Comparison of ENCODE assay signal across 8 cellular contexts in genomic region chr12:48980389-48980952, GRCh38. TPM values are rescaled to one million over a fixed set of nuclear protein-coding genes. Genes with fewer than 3 reads are reported as not detected.
DNase-seq lines count a peak whose midpoint lies in the region; ATAC-seq and TF ChIP-seq lines count a peak whose summit lies in the region.

No MANE protein-coding gene starts in this region.

- CTCF ChIA-PET in A673 (lab: Charles Lee), result interaction anchor here (1.0 to 1.8 kb wide), 3 partner anchors 8 to 127 kb away, joined by 3 to 8 read pairs (median 4); no protein-coding TSS in a partner anchor
- CTCF ChIA-PET in activated naive CD4-positive, alpha-beta T cell treated with anti-CD3 and anti-CD28 coated beads for 36 hours (lab: Charles Lee), result interaction anchor here (1.0 to 13.9 kb wide), 10 partner anchors 8 to 128 kb away, joined by 3 to 223 read pairs (median 12); partner anchors contain the start of genes ARF3, DDN, DDX23 and FKBP11

- H3K9ac ChIP-seq in HUES48 (ENCODE audit: low read depth, low read length) (no peak overlapping the region), liver (ENCODE audit: low read depth in 1 of 2, low read length in 2 of 2) (no peak overlapping the region)

- TF ChIP-seq RAD21 in liver (IDR thresholded peaks at IDR 0.05), result no peak

- H3K4me3 ChIP-seq in A673 (ENCODE audit: low read depth, low read length, poor library complexity, severe bottlenecking), result peak overlapping the region; percentile 32
- peak overlapping the region; percentile 59 for H3K4me3 ChIP-seq in HUES48 (ENCODE audit: low read depth, low read length)
- peak overlapping the region in 2 of 3 donors; percentile 7 to 38 for H3K4me3 ChIP-seq in liver (ENCODE audit: low read depth in 1 of 3, low read length in 3 of 3)

- ATAC-seq in HG02588 (IDR thresholded peaks at IDR 0.05; ENCODE audit: unreplicated experiment) (no peak), GM21529 (IDR thresholded peaks at IDR 0.05; ENCODE audit: unreplicated experiment) (no peak)

- H3K27me3 ChIP-seq in A673 (replicated peaks; ENCODE audit: insufficient read depth, low read depth, low read length, poor library complexity) (peaks cover 78% of the 10 kb centered on the region), HUES48 (ENCODE audit: control insufficient read depth, insufficient read depth, low read length) (peaks cover 99% of the 10 kb centered on the region), liver (ENCODE audit: control insufficient read depth in 4 of 4, insufficient read depth in 4 of 4, low read length in 3 of 4) (peaks cover 6 to 17% (median 13%) of the 10 kb centered on the region in 4 donors)

- H3K27ac ChIP-seq in A673 (ENCODE audit: low read depth, low read length, poor library complexity, severe bottlenecking) (no peak overlapping the region), HUES48 (ENCODE audit: low read depth, low read length) (no peak overlapping the region), liver (ENCODE audit: low read depth in 1 of 2, low read length in 2 of 2) (no peak overlapping the region)

- POLR2A ChIA-PET in A673 (lab: Charles Lee; ENCODE audit: low non-redundant PET), result no interaction called here

- H3K36me3 ChIP-seq in A673 (ENCODE audit: insufficient read depth, low read length, poor library complexity, severe bottlenecking) (no peaks in the 10 kb centered on the region), HUES48 (ENCODE audit: control insufficient read depth, insufficient read depth, low read length) (no peaks in the 10 kb centered on the region), liver (ENCODE audit: control insufficient read depth in 4 of 4, insufficient read depth in 3 of 4, low read depth in 1 of 4, low read length in 3 of 4) (no peaks in the 10 kb centered on the region)

- intact Hi-C loops in A673 (cut with micrococcal nuclease; ENCODE audit: unreplicated experiment), result no loop called here
- intact Hi-C loops in activated naive CD4-positive, alpha-beta T cell treated with anti-CD3 and anti-CD28 coated beads for 36 hours (cut with micrococcal nuclease), result loop anchor here (1.0 kb wide), 1 partner anchor 15 kb away; no protein-coding TSS in a partner anchor

- no peaks in the 10 kb centered on the region for H3K36me3 Mint-ChIP-seq in activated naive CD4-positive, alpha-beta T cell treated with anti-CD3 and anti-CD28 coated beads for 36 hours (ENCODE audit: low read depth)
- no peaks in the 10 kb centered on the region for H3K36me3 Mint-ChIP-seq in type B pancreatic cell

- peak overlapping the region; percentile 62 for H3K4me3 Mint-ChIP-seq in activated naive CD4-positive, alpha-beta T cell treated with anti-CD3 and anti-CD28 coated beads for 36 hours
- peak overlapping the region; percentile 78 for H3K4me3 Mint-ChIP-seq in type B pancreatic cell

- no peak overlapping the region for H3K27ac Mint-ChIP-seq in activated naive CD4-positive, alpha-beta T cell treated with anti-CD3 and anti-CD28 coated beads for 36 hours
- H3K27ac Mint-ChIP-seq in type B pancreatic cell, result peak overlapping the region; percentile 66

- DNase-seq in A673 (ENCODE audit: low spot score) (no peak), type B pancreatic cell (ENCODE audit: extremely low spot score, unreplicated experiment) (no peak), T1000 (lab: John Stamatoyannopoulos, UW) (no peak)
- DNase-seq in activated naive CD4-positive, alpha-beta T cell treated with anti-CD3 and anti-CD28 coated beads for 36 hours, result peak; percentile 58

- H3K9me3 Mint-ChIP-seq in activated naive CD4-positive, alpha-beta T cell treated with anti-CD3 and anti-CD28 coated beads for 36 hours, result no peaks in the 10 kb centered on the region
- H3K9me3 Mint-ChIP-seq in type B pancreatic cell, result no peaks in the 10 kb centered on the region

- H3K9me3 ChIP-seq in A673 (ENCODE audit: low read depth, low read length, poor library complexity, severe bottlenecking) (no peaks in the 10 kb centered on the region), HUES48 (ENCODE audit: control insufficient read depth, insufficient read depth, low read length) (no peaks in the 10 kb centered on the region), liver (ENCODE audit: control insufficient read depth in 4 of 4, low read length in 3 of 4) (no peaks in the 10 kb centered on the region)

- H3K4me1 ChIP-seq in A673 (ENCODE audit: insufficient read depth, low read length, poor library complexity, severe bottlenecking) (peaks cover 35% of the 10 kb centered on the region), HUES48 (ENCODE audit: control insufficient read depth, insufficient read depth, low read length) (peaks cover 26% of the 10 kb centered on the region), liver (ENCODE audit: control insufficient read depth in 4 of 4, insufficient read depth in 4 of 4, low read length in 3 of 4) (peaks cover 27 to 34% (median 30%) of the 10 kb centered on the region in 4 donors)

- 2% methylated on average over 46 of the region's 46 CpGs for WGBS in liver

- TF ChIP-seq CTCF in A673 (conservative IDR thresholded peaks at IDR 0.05; ENCODE audit: low read depth, low read length) (no peak; the same call in 1 of the 2 replicates), liver (IDR thresholded peaks at IDR 0.05; ENCODE audit: low read depth, low read length, missing input control) (no peak), type B pancreatic cell (conservative IDR thresholded peaks at IDR 0.05) (peak; percentile 17)

- peaks cover 54% of the 10 kb centered on the region for H3K27me3 Mint-ChIP-seq in activated naive CD4-positive, alpha-beta T cell treated with anti-CD3 and anti-CD28 coated beads for 36 hours (ENCODE audit: low read depth)
- peaks cover 97% of the 10 kb centered on the region for H3K27me3 Mint-ChIP-seq in type B pancreatic cell

- H3K4me1 Mint-ChIP-seq in activated naive CD4-positive, alpha-beta T cell treated with anti-CD3 and anti-CD28 coated beads for 36 hours (ENCODE audit: low read depth), result peaks cover 42% of the 10 kb centered on the region
- peaks cover 8% of the 10 kb centered on the region for H3K4me1 Mint-ChIP-seq in type B pancreatic cell (ENCODE audit: unreplicated experiment)

- BruUV-seq in A673 (replicated peaks; lab: Mats Ljungman, UMichigan), result no TSS peak

TF ChIP-seq in liver, 16 proteins besides CTCF, POLR2A, EP300 and RAD21:
- TF ChIP-seq RXRA (IDR thresholded peaks at IDR 0.05) (no peak), HNF4G (IDR thresholded peaks at IDR 0.05) (no peak), JUND (IDR thresholded peaks at IDR 0.05) (no peak), GABPA (IDR thresholded peaks at IDR 0.05 in 1 of 2, conservative IDR thresholded peaks at IDR 0.05 in 1 of 2) (no peak), EGR1 (IDR thresholded peaks at IDR 0.05; ENCODE audit: low read depth in 2 of 2) (no peak)

RNA-seq across cellular contexts. Expression of gene WNT1, which starts 2.3 kb away (rescaled TPM):
- total RNA-seq in A673 (2021) (not detected in 2 replicates), liver (not detected), type B pancreatic cell (ENCODE audit: low replicate concordance) (28.9 TPM in 1 of 2 replicates, not detected in the other)
- not detected for total RNA-seq in activated naive CD4-positive, alpha-beta T cell treated with anti-CD3 and anti-CD28 coated beads for 36 hours
- polyA plus RNA-seq in liver, result not detected

RNA-seq across cellular contexts. Expression of gene WNT10B, which starts 8.9 kb away (rescaled TPM):
- 0.17 and 0.50 TPM in 2 replicates for total RNA-seq in A673 (2021)
- total RNA-seq in activated naive CD4-positive, alpha-beta T cell treated with anti-CD3 and anti-CD28 coated beads for 36 hours, result not detected
- under 1 TPM in 1 of 2 donors, not detected in 1; 0.08 TPM for total RNA-seq in liver
- polyA plus RNA-seq in liver, result under 1 TPM in 1 of 2 donors, not detected in 1; 0.05 TPM
- total RNA-seq in type B pancreatic cell (ENCODE audit: low replicate concordance), result 6.2 and 6.3 TPM in 2 replicates

RNA-seq across cellular contexts. Expression of gene DDN, which starts 18.7 kb away (rescaled TPM):
- total RNA-seq in A673 (2021) (2.7 and 2.9 TPM in 2 replicates), liver (under 1 TPM in 1 of 2 donors, not detected in 1; 0.09 TPM), type B pancreatic cell (ENCODE audit: low replicate concordance) (0.45 and 8.8 TPM in 2 replicates)
- total RNA-seq in activated naive CD4-positive, alpha-beta T cell treated with anti-CD3 and anti-CD28 coated beads for 36 hours, result under 1 TPM; 0.20 to 0.21 TPM
- not detected for polyA plus RNA-seq in liver

RNA-seq across cellular contexts. Expression of gene ARF3, which starts 23.2 kb away (rescaled TPM):
- total RNA-seq in A673 (2021) (183 and 196 TPM in 2 replicates), liver (10 to 100 TPM; 17.1 to 21.6 TPM), type B pancreatic cell (ENCODE audit: low replicate concordance) (161 and 168 TPM in 2 replicates)
- 10 to 100 TPM; 84.4 to 87.3 TPM for total RNA-seq in activated naive CD4-positive, alpha-beta T cell treated with anti-CD3 and anti-CD28 coated beads for 36 hours
- polyA plus RNA-seq in liver, result 10 to 100 TPM; 14.1 to 29.5 TPM

RNA-seq across cellular contexts. Expression of gene PRKAG1, which starts 38.1 kb away (rescaled TPM):
- 50.7 and 59.6 TPM in 2 replicates for total RNA-seq in A673 (2021)
- total RNA-seq in activated naive CD4-positive, alpha-beta T cell treated with anti-CD3 and anti-CD28 coated beads for 36 hours, result 10 to 100 TPM; 49.4 to 50.9 TPM
- 10 to 100 TPM; 18.3 to 23.4 TPM for total RNA-seq in liver
- polyA plus RNA-seq in liver, result 10 to 100 TPM; 15.5 to 31.5 TPM
- total RNA-seq in type B pancreatic cell (ENCODE audit: low replicate concordance), result 58.7 and 66.3 TPM in 2 replicates
